9 cellular contexts compared by ENCODE assay signal in genomic region chr21:46170436-46171193, GRCh38. TPM values are rescaled to one million over a fixed set of nuclear protein-coding genes. Genes with fewer than 3 reads are reported as not detected.
A peak's percentile ranks its signal among the peaks of the same experiment; 100 is the strongest.
DNase-seq lines count a peak whose midpoint lies in the region; ATAC-seq and TF ChIP-seq lines count a peak whose summit lies in the region.
"Not testable (repeated sequence)": the region's sequence is repeated elsewhere in the genome, so short reads cannot be mapped to it uniquely, and the experiment has no call there.
"Had no signal": no experiment of that assay in that cellular context is flagged by ENCODE, and none has a peak within 500 bp of the region (broad histone marks: within the 10 kb centered on the region; RNA-seq: fewer than 3 reads in every experiment).

No MANE protein-coding gene starts in this region.

- H3K36me3 ChIP-seq in CD4-positive, alpha-beta memory T cell (ENCODE audit: insufficient read depth, low read length) = not testable (repeated sequence)

- peak; percentile 37 to 52 (median 44) for DNase-seq in CD4-positive, alpha-beta memory T cell
- peak; percentile 77 for DNase-seq in activated CD4-positive, alpha-beta T cell treated with anti-CD3 and anti-CD28 coated beads, Interleukin-2, amount 10 ng/mL, durations not matched to agents 24 days and 14 days
- peak; percentile 11 for DNase-seq in activated CD8-positive, alpha-beta memory T cell treated with anti-CD3 and anti-CD28 coated beads, Interleukin-2, amount 50 U/mL, for 4 hours
- DNase-seq in activated T-helper 2 cell treated with anti-CD3 and anti-CD28 coated beads, Interferon-gamma antibody, Interleukin-2, Interleukin-4, amounts not matched to agents 10 μg/mL and 5 μg/mL and 100 μg/mL, durations not matched to agents 14 hours and 24 hours and 36 hours (ENCODE audit: low spot score) = peak; percentile 7
- peak; percentile 13 for DNase-seq in activated naive CD8-positive, alpha-beta T cell treated with anti-CD3 and anti-CD28 coated beads, Interleukin-2, amount 10 ng/mL, durations not matched to agents 7 days and 5 days
- not testable (repeated sequence) for DNase-seq in glutamatergic neuron
- DNase-seq in naive thymus-derived CD8-positive, alpha-beta T cell = peak in 7 of 10 donors; percentile 32 to 71 (median 41)

- H3K36me3 Mint-ChIP-seq in CD4-positive, alpha-beta memory T cell; activated CD4-positive, alpha-beta T cell treated with anti-CD3 and anti-CD28 coated beads, Interleukin-2, amount 10 ng/mL, durations not matched to agents 24 days and 14 days (ENCODE audit: low read depth); activated T-helper 2 cell treated with anti-CD3 and anti-CD28 coated beads, Interferon-gamma antibody, Interleukin-2, Interleukin-4, amounts not matched to agents 10 μg/mL and 5 μg/mL and 100 μg/mL, durations not matched to agents 14 hours and 24 hours and 36 hours (ENCODE audit: low read depth); activated naive CD8-positive, alpha-beta T cell treated with anti-CD3 and anti-CD28 coated beads, Interleukin-2, amount 10 ng/mL, durations not matched to agents 7 days and 5 days: not testable (repeated sequence)
- H3K36me3 Mint-ChIP-seq in glutamatergic neuron (ENCODE audit: unreplicated experiment) = peaks cover 18% of the 10 kb centered on the region
- peaks cover 10 to 14% (median 12%) of the 10 kb centered on the region in 3 donors for H3K36me3 Mint-ChIP-seq in naive thymus-derived CD8-positive, alpha-beta T cell

- H3K4me1 Mint-ChIP-seq in CD4-positive, alpha-beta memory T cell; activated CD4-positive, alpha-beta T cell treated with anti-CD3 and anti-CD28 coated beads, Interleukin-2, amount 10 ng/mL, durations not matched to agents 24 days and 14 days; activated T-helper 2 cell treated with anti-CD3 and anti-CD28 coated beads, Interferon-gamma antibody, Interleukin-2, Interleukin-4, amounts not matched to agents 10 μg/mL and 5 μg/mL and 100 μg/mL, durations not matched to agents 14 hours and 24 hours and 36 hours (ENCODE audit: low read depth); activated naive CD8-positive, alpha-beta T cell treated with anti-CD3 and anti-CD28 coated beads, Interleukin-2, amount 10 ng/mL, durations not matched to agents 7 days and 5 days: not testable (repeated sequence)
- H3K4me1 Mint-ChIP-seq in glutamatergic neuron (ENCODE audit: low read depth, unreplicated experiment) = peaks cover 11% of the 10 kb centered on the region
- peaks cover 5 to 13% (median 7%) of the 10 kb centered on the region in 4 donors for H3K4me1 Mint-ChIP-seq in naive thymus-derived CD8-positive, alpha-beta T cell

- not testable (repeated sequence) for H3K27ac ChIP-seq in CD4-positive, alpha-beta memory T cell (ENCODE audit: low read depth, low read length)
- peak overlapping the region; percentile 12 for H3K27ac ChIP-seq in temporal lobe (ENCODE audit: low read depth, low read length)

- peaks cover 2 to 23% (median 19%) of the 10 kb centered on the region in 8 donors for H3K9me3 Mint-ChIP-seq in CD4-positive, alpha-beta memory T cell
- H3K9me3 Mint-ChIP-seq in activated CD4-positive, alpha-beta T cell treated with anti-CD3 and anti-CD28 coated beads, Interleukin-2, amount 10 ng/mL, durations not matched to agents 24 days and 14 days = peaks cover 19% of the 10 kb centered on the region
- H3K9me3 Mint-ChIP-seq in activated T-helper 2 cell treated with anti-CD3 and anti-CD28 coated beads, Interferon-gamma antibody, Interleukin-2, Interleukin-4, amounts not matched to agents 10 μg/mL and 5 μg/mL and 100 μg/mL, durations not matched to agents 14 hours and 24 hours and 36 hours = peaks cover 15% of the 10 kb centered on the region
- not testable (repeated sequence) for H3K9me3 Mint-ChIP-seq in activated naive CD8-positive, alpha-beta T cell treated with anti-CD3 and anti-CD28 coated beads, Interleukin-2, amount 10 ng/mL, durations not matched to agents 7 days and 5 days
- H3K9me3 Mint-ChIP-seq in glutamatergic neuron (ENCODE audit: unreplicated experiment) = peaks cover 12% of the 10 kb centered on the region
- peaks cover 0 to 26% (median 23%) of the 10 kb centered on the region in 9 donors for H3K9me3 Mint-ChIP-seq in naive thymus-derived CD8-positive, alpha-beta T cell

- not testable (repeated sequence) for H3K4me1 ChIP-seq in CD4-positive, alpha-beta memory T cell (ENCODE audit: insufficient read depth, low read length)

- H3K27me3 ChIP-seq in CD4-positive, alpha-beta memory T cell (ENCODE audit: insufficient read depth, low read length) = not testable (repeated sequence)

- H3K4me3 ChIP-seq in CD4-positive, alpha-beta memory T cell (ENCODE audit: low read length in 2 of 2) = not testable (repeated sequence)

- H3K27ac Mint-ChIP-seq in CD4-positive, alpha-beta memory T cell = peak overlapping the region in 6 of 7 donors; percentile 10 to 87 (median 64)
- H3K27ac Mint-ChIP-seq in activated CD4-positive, alpha-beta T cell treated with anti-CD3 and anti-CD28 coated beads, Interleukin-2, amount 10 ng/mL, durations not matched to agents 24 days and 14 days; activated T-helper 2 cell treated with anti-CD3 and anti-CD28 coated beads, Interferon-gamma antibody, Interleukin-2, Interleukin-4, amounts not matched to agents 10 μg/mL and 5 μg/mL and 100 μg/mL, durations not matched to agents 14 hours and 24 hours and 36 hours; activated naive CD8-positive, alpha-beta T cell treated with anti-CD3 and anti-CD28 coated beads, Interleukin-2, amount 10 ng/mL, durations not matched to agents 7 days and 5 days: not testable (repeated sequence)
- H3K27ac Mint-ChIP-seq in glutamatergic neuron (ENCODE audit: unreplicated experiment) = peak overlapping the region; percentile 79
- H3K27ac Mint-ChIP-seq in naive thymus-derived CD8-positive, alpha-beta T cell = peak overlapping the region; percentile 32 to 88 (median 80)

- CTCF ChIA-PET in CD4-positive, alpha-beta memory T cell (lab: Charles Lee; ENCODE audit: partially characterized antibody) = interaction anchor here (1.1 kb wide), 1 partner anchor 27 kb away, joined by 3 read pairs; no protein-coding TSS in a partner anchor

- POLR2A ChIA-PET in CD4-positive, alpha-beta memory T cell (lab: Charles Lee; ENCODE audit: partially characterized antibody); activated naive CD8-positive, alpha-beta T cell treated with anti-CD3 and anti-CD28 coated beads, Interleukin-2, amount 10 ng/mL, durations not matched to agents 7 days and 5 days (lab: Charles Lee); naive thymus-derived CD8-positive, alpha-beta T cell (lab: Charles Lee): not testable (repeated sequence)

- not testable (repeated sequence) for H3K27me3 Mint-ChIP-seq in CD4-positive, alpha-beta memory T cell; naive thymus-derived CD8-positive, alpha-beta T cell
- peaks cover 14% of the 10 kb centered on the region for H3K27me3 Mint-ChIP-seq in activated CD4-positive, alpha-beta T cell treated with anti-CD3 and anti-CD28 coated beads, Interleukin-2, amount 10 ng/mL, durations not matched to agents 24 days and 14 days
- H3K27me3 Mint-ChIP-seq in activated T-helper 2 cell treated with anti-CD3 and anti-CD28 coated beads, Interferon-gamma antibody, Interleukin-2, Interleukin-4, amounts not matched to agents 10 μg/mL and 5 μg/mL and 100 μg/mL, durations not matched to agents 14 hours and 24 hours and 36 hours (ENCODE audit: low read depth) = peaks cover 13% of the 10 kb centered on the region
- peaks cover 10% of the 10 kb centered on the region for H3K27me3 Mint-ChIP-seq in activated naive CD8-positive, alpha-beta T cell treated with anti-CD3 and anti-CD28 coated beads, Interleukin-2, amount 10 ng/mL, durations not matched to agents 7 days and 5 days
- peaks cover 17% of the 10 kb centered on the region for H3K27me3 Mint-ChIP-seq in glutamatergic neuron (ENCODE audit: unreplicated experiment)

- not testable (repeated sequence) for TF ChIP-seq CTCF in glutamatergic neuron (IDR thresholded peaks at IDR 0.05; ENCODE audit: partially characterized antibody, unreplicated experiment)

- H3K4me3 Mint-ChIP-seq in CD4-positive, alpha-beta memory T cell; activated CD4-positive, alpha-beta T cell treated with anti-CD3 and anti-CD28 coated beads, Interleukin-2, amount 10 ng/mL, durations not matched to agents 24 days and 14 days; activated T-helper 2 cell treated with anti-CD3 and anti-CD28 coated beads, Interferon-gamma antibody, Interleukin-2, Interleukin-4, amounts not matched to agents 10 μg/mL and 5 μg/mL and 100 μg/mL, durations not matched to agents 14 hours and 24 hours and 36 hours (ENCODE audit: low read depth); activated naive CD8-positive, alpha-beta T cell treated with anti-CD3 and anti-CD28 coated beads, Interleukin-2, amount 10 ng/mL, durations not matched to agents 7 days and 5 days: not testable (repeated sequence)
- peak overlapping the region; percentile 54 for H3K4me3 Mint-ChIP-seq in glutamatergic neuron (ENCODE audit: unreplicated experiment)
- H3K4me3 Mint-ChIP-seq in naive thymus-derived CD8-positive, alpha-beta T cell = peak overlapping the region in 1 of 10 donors; percentile 6

- not testable (repeated sequence) for H3K9me3 ChIP-seq in CD4-positive, alpha-beta memory T cell (ENCODE audit: control insufficient read depth in 1 of 2, low read length in 2 of 2)

- ATAC-seq in activated naive CD8-positive, alpha-beta T cell treated with anti-CD3 and anti-CD28 coated beads, Interleukin-2, amount 10 ng/mL, durations not matched to agents 7 days and 5 days (ENCODE audit: low read depth) = not testable (repeated sequence)
- peak; percentile 57 to 76 for ATAC-seq in naive thymus-derived CD8-positive, alpha-beta T cell

- intact Hi-C loops in CD4-positive, alpha-beta memory T cell (cut with micrococcal nuclease); activated CD4-positive, alpha-beta T cell treated with anti-CD3 and anti-CD28 coated beads, Interleukin-2, amount 10 ng/mL, durations not matched to agents 24 days and 14 days (cut with micrococcal nuclease); activated T-helper 2 cell treated with anti-CD3 and anti-CD28 coated beads, Interferon-gamma antibody, Interleukin-2, Interleukin-4, amounts not matched to agents 10 μg/mL and 5 μg/mL and 100 μg/mL, durations not matched to agents 14 hours and 24 hours and 36 hours (cut with micrococcal nuclease): not testable (repeated sequence)

RNA-seq across cellular contexts. Expression of gene SPATC1L, which starts 13.6 kb away (rescaled TPM):
- total RNA-seq in CD4-positive, alpha-beta memory T cell = 1 to 10 TPM; 6.9 TPM
- polyA plus RNA-seq in CD4-positive, alpha-beta memory T cell = 1 to 10 TPM; 6.0 to 6.4 TPM
- total RNA-seq in activated CD4-positive, alpha-beta T cell treated with anti-CD3 and anti-CD28 coated beads, Interleukin-2, amount 10 ng/mL, durations not matched to agents 24 days and 14 days = 10.8 and 12.0 TPM in 2 replicates
- 13.9 and 14.7 TPM in 2 replicates for total RNA-seq in activated T-helper 2 cell treated with anti-CD3 and anti-CD28 coated beads, Interferon-gamma antibody, Interleukin-2, Interleukin-4, amounts not matched to agents 10 μg/mL and 5 μg/mL and 100 μg/mL, durations not matched to agents 14 hours and 24 hours and 36 hours
- total RNA-seq in activated naive CD8-positive, alpha-beta T cell treated with anti-CD3 and anti-CD28 coated beads, Interleukin-2, amount 10 ng/mL, durations not matched to agents 7 days and 5 days = 1 to 10 TPM; 7.6 to 8.9 TPM
- 58.7 TPM for total RNA-seq in glutamatergic neuron (ENCODE audit: unreplicated experiment)
- total RNA-seq in naive thymus-derived CD8-positive, alpha-beta T cell = 10 to 100 TPM; 11.2 TPM
- polyA plus RNA-seq in naive thymus-derived CD8-positive, alpha-beta T cell = 10 to 100 TPM; 13.0 to 20.5 (median 13.6) TPM
- total RNA-seq in temporal lobe = 6.1 TPM

RNA-seq across cellular contexts. Expression of gene FTCD, which starts 15.2 kb away (rescaled TPM):
- 1 to 10 TPM; 1.3 to 1.7 TPM for total RNA-seq in CD4-positive, alpha-beta memory T cell
- not detected for polyA plus RNA-seq in CD4-positive, alpha-beta memory T cell
- 0.30 and 0.43 TPM in 2 replicates for total RNA-seq in activated CD4-positive, alpha-beta T cell treated with anti-CD3 and anti-CD28 coated beads, Interleukin-2, amount 10 ng/mL, durations not matched to agents 24 days and 14 days
- total RNA-seq in activated T-helper 2 cell treated with anti-CD3 and anti-CD28 coated beads, Interferon-gamma antibody, Interleukin-2, Interleukin-4, amounts not matched to agents 10 μg/mL and 5 μg/mL and 100 μg/mL, durations not matched to agents 14 hours and 24 hours and 36 hours = 0.14 and 0.23 TPM in 2 replicates
- 1 to 10 TPM in 1 of 2 experiments, under 1 TPM in 1; 0.65 to 1.3 TPM for total RNA-seq in activated naive CD8-positive, alpha-beta T cell treated with anti-CD3 and anti-CD28 coated beads, Interleukin-2, amount 10 ng/mL, durations not matched to agents 7 days and 5 days
- total RNA-seq in glutamatergic neuron (ENCODE audit: unreplicated experiment) (13.4 TPM), temporal lobe (0.98 TPM)
- total RNA-seq in naive thymus-derived CD8-positive, alpha-beta T cell = 1 to 10 TPM; 2.1 to 2.2 TPM
- polyA plus RNA-seq in naive thymus-derived CD8-positive, alpha-beta T cell = not detected
- total RNA-seq: GM23248 had no signal
- polyA plus RNA-seq: GM23248 had no signal

RNA-seq across cellular contexts. Expression of gene LSS, which starts 58.0 kb away (rescaled TPM):
- total RNA-seq in CD4-positive, alpha-beta memory T cell = 10 to 100 TPM; 53.2 to 54.5 TPM
- polyA plus RNA-seq in CD4-positive, alpha-beta memory T cell = 10 to 100 TPM; 15.3 to 16.9 TPM
- 19.7 and 23.1 TPM in 2 replicates for total RNA-seq in activated CD4-positive, alpha-beta T cell treated with anti-CD3 and anti-CD28 coated beads, Interleukin-2, amount 10 ng/mL, durations not matched to agents 24 days and 14 days
- 28.5 and 30.5 TPM in 2 replicates for total RNA-seq in activated T-helper 2 cell treated with anti-CD3 and anti-CD28 coated beads, Interferon-gamma antibody, Interleukin-2, Interleukin-4, amounts not matched to agents 10 μg/mL and 5 μg/mL and 100 μg/mL, durations not matched to agents 14 hours and 24 hours and 36 hours
- total RNA-seq in activated naive CD8-positive, alpha-beta T cell treated with anti-CD3 and anti-CD28 coated beads, Interleukin-2, amount 10 ng/mL, durations not matched to agents 7 days and 5 days = 10 to 100 TPM; 57.6 to 66.7 TPM
- total RNA-seq in glutamatergic neuron (ENCODE audit: unreplicated experiment) (390 TPM), temporal lobe (41.1 TPM)
- total RNA-seq in naive thymus-derived CD8-positive, alpha-beta T cell = 10 to 100 TPM; 43.6 to 47.6 TPM
- polyA plus RNA-seq in naive thymus-derived CD8-positive, alpha-beta T cell = 10 to 100 TPM; 12.3 to 14.6 (median 14.3) TPM
